In the genomic region with DNA sequence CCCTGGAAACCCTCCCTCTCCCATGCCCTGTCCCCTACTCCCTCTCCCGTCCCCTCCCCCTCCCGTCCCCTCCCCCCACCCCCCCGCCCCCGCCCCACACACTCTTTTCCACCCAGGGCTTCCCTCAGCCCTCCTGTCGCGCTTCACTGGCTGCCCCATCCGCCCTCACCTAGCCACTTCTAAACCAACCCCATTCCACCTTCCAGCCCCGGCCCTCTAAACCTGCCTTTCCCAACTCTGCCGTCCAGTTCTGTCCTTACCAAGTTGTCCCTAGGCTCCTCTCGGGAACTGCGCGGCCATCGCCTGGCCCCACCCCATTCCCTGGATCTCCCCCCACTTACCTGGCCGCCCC, we compare ENCODE assay signal across 9 cellular contexts. TPM values are rescaled to one million over a fixed set of nuclear protein-coding genes. Genes with fewer than 3 reads are reported as not detected.
A peak's percentile ranks its signal among the peaks of the same experiment; 100 is the strongest.
DNase-seq lines count a peak whose midpoint lies in the region; ATAC-seq, FAIRE-seq and TF ChIP-seq lines count a peak whose summit lies in the region.
"Had no signal": no experiment of that assay in that cellular context is flagged by ENCODE, and none has a peak within 500 bp of the region (broad histone marks: within the 10 kb centered on the region; RNA-seq: fewer than 3 reads in every experiment).

No MANE protein-coding gene starts in this region.

- H3K79me1 ChIP-seq in IMR-90 (ENCODE audit: low read depth in 1 of 2, low read length in 2 of 2), result no peaks in the 10 kb centered on the region
- peaks cover 5% of the 10 kb centered on the region for H3K79me1 ChIP-seq in H1 (ENCODE audit: low read depth, low read length)

- POLR2A ChIA-PET in IMR-90 (lab: Charles Lee; ENCODE audit: unreplicated experiment), result no interaction called here
- POLR2A ChIA-PET in H1 (lab: Charles Lee; ENCODE audit: partially characterized antibody), result interaction anchor here (0.7 to 3.6 kb wide), 18 partner anchors 8 to 60 kb away, joined by 3 to 48 read pairs (median 5); a partner anchor contains a TSS

- in situ Hi-C loops in IMR-90 (cut with MboI; ENCODE audit: low sequenced_read_pairs), result no loop called here

- TF ChIP-seq RAD21 in IMR-90 (IDR thresholded peaks at IDR 0.05; ENCODE audit: low read length), result no peak
- no peak for TF ChIP-seq RAD21 in H1 (IDR thresholded peaks at IDR 0.05 in 1 of 2, conservative IDR thresholded peaks at IDR 0.05 in 1 of 2; ENCODE audit: low read depth in 2 of 2, low read length in 2 of 2)

- H3K9me3 ChIP-seq in IMR-90 (ENCODE audit: control insufficient read depth, insufficient read depth, low read length), result no peaks in the 10 kb centered on the region
- H3K9me3 ChIP-seq in H1 (ENCODE audit: insufficient read depth in 2 of 2, low read depth in 1 of 2, low read length in 1 of 2), result no peaks in the 10 kb centered on the region
- H3K9me3 ChIP-seq in small intestine (ENCODE audit: control insufficient read depth, low read depth), result no peaks in the 10 kb centered on the region

- H2AK5ac ChIP-seq in IMR-90 (ENCODE audit: low read depth, low read length) (no peak overlapping the region), H1 (ENCODE audit: low read depth, low read length) (no peak overlapping the region)

- peaks cover 3% of the 10 kb centered on the region for H3K36me3 Mint-ChIP-seq in nephron (ENCODE audit: low read depth)
- H3K36me3 Mint-ChIP-seq: CD4-positive, alpha-beta memory T cell had no signal

- H3K4me2 ChIP-seq in IMR-90 (ENCODE audit: low read depth, low read length), result 0 out of 2 replicates have a peak overlapping the region, but pooled peaks have one; percentile 36
- peak overlapping the region; percentile 77 to 90 for H3K4me2 ChIP-seq in H1 (ENCODE audit: insufficient read depth in 1 of 2, low read depth in 2 of 2, low read length in 2 of 2)

- H4K20me1 ChIP-seq in IMR-90 (ENCODE audit: insufficient read depth, low read length) (no peaks in the 10 kb centered on the region), H1 (replicated peaks in 1 of 2; ENCODE audit: control insufficient read depth in 1 of 2, insufficient read depth in 2 of 2, low read length in 2 of 2) (no peaks in the 10 kb centered on the region)

- BruUV-seq in IMR-90 (replicated peaks; lab: Mats Ljungman, UMichigan), result no TSS peak

- H2BK15ac ChIP-seq in IMR-90 (ENCODE audit: low read depth, low read length) (no peak overlapping the region), H1 (ENCODE audit: low read length) (peak overlapping the region; percentile 81; the same call in 1 of the 2 replicates)

- peak overlapping the region; percentile 75; the same call in 1 of the 2 replicates for H2BK12ac ChIP-seq in H1 (ENCODE audit: low read depth, low read length)

- H3K27me3 ChIP-seq in IMR-90 (ENCODE audit: control insufficient read depth, insufficient read depth, low read length) (peaks cover 33% of the 10 kb centered on the region), H1 (replicated peaks in 1 of 4; ENCODE audit: control insufficient read depth in 3 of 4, extremely low read depth in 1 of 4, insufficient read depth in 3 of 4, low read length in 3 of 4) (peaks cover 0 to 19% (median 12%) of the 10 kb centered on the region in 4 experiments; a peak in 5 of 7 replicates), small intestine (ENCODE audit: control insufficient read depth in 2 of 2, insufficient read depth in 2 of 2, low read length in 2 of 2) (peaks cover 6 to 14% of the 10 kb centered on the region in 2 donors)

- H3K14ac ChIP-seq in IMR-90 (replicated peaks; ENCODE audit: low read depth, low read length), result no peak overlapping the region
- no peak overlapping the region for H3K14ac ChIP-seq in H1 (ENCODE audit: insufficient read length)

- H2BK120ac ChIP-seq in IMR-90 (ENCODE audit: low read depth, low read length) (no peak overlapping the region), H1 (replicated peaks; ENCODE audit: low read depth, low read length) (no peak overlapping the region)

- H3K27me3 Mint-ChIP-seq in nephron (ENCODE audit: low read depth), result peaks cover 87% of the 10 kb centered on the region

- no peaks in the 10 kb centered on the region for H3K9me3 Mint-ChIP-seq in nephron
- H3K9me3 Mint-ChIP-seq: CD4-positive, alpha-beta memory T cell had no signal

- intact Hi-C loops in IMR-90 (cut with micrococcal nuclease) (no loop called here), lower leg skin (cut with DNase I; ENCODE audit: low total_unique reads) (no loop called here)

- H3K23me2 ChIP-seq in H1 (ENCODE audit: low read depth, low read length), result peaks cover 34% of the 10 kb centered on the region

- H2AK9ac ChIP-seq in IMR-90 (replicated peaks; ENCODE audit: low read depth, low read length, poor library complexity), result no peak overlapping the region

- no peaks in the 10 kb centered on the region for H3K36me3 ChIP-seq in IMR-90 (ENCODE audit: control insufficient read depth, insufficient read depth, low read length)
- H3K36me3 ChIP-seq in H1 (ENCODE audit: control insufficient read depth in 2 of 4, insufficient read depth in 4 of 4, low read length in 3 of 4), result 0 out of 8 replicates have a peak, but pooled peaks cover 0 to 3% (median 0%) of the 10 kb centered on the region in 4 experiments
- no peaks in the 10 kb centered on the region for H3K36me3 ChIP-seq in small intestine (ENCODE audit: control insufficient read depth in 2 of 2, insufficient read depth in 2 of 2, low read length in 2 of 2)

- no peak for TF ChIP-seq EP300 in H1 (IDR thresholded peaks at IDR 0.05; ENCODE audit: borderline replicate concordance in 1 of 2, low read depth in 2 of 2, low read length in 2 of 2)

- FAIRE-seq in H1 (lab: Jason Lieb, UNC) (no peak), small intestine (lab: Jason Lieb, UNC) (no peak)

- DNase-seq in AG08395 (ENCODE audit: low spot score), result peak; percentile 1
- DNase-seq in IMR-90, result no peak
- no peak for DNase-seq in H1 (ENCODE audit: low read depth in 1 of 2, low spot score in 2 of 2)
- DNase-seq in lower leg skin (ENCODE audit: low spot score in 2 of 2), result no peak
- DNase-seq in NCI-H2107 (lab: John Stamatoyannopoulos, UW), result no peak
- DNase-seq in small intestine, result no peak
- DNase-seq: CD4-positive, alpha-beta memory T cell had no signal

- H3K18ac ChIP-seq in IMR-90 (ENCODE audit: low read depth, low read length) (no peak overlapping the region), H1 (ENCODE audit: extremely low read depth, low read length) (peak overlapping the region; percentile 87)

- TF ChIP-seq CTCF in IMR-90 (conservative IDR thresholded peaks at IDR 0.05; ENCODE audit: low read depth, low read length) (no peak), H1 (IDR thresholded peaks at IDR 0.05; ENCODE audit: control extremely low read depth in 1 of 3, insufficient read depth in 1 of 3, low read depth in 1 of 3, low read length in 3 of 3) (no peak), nephron (IDR thresholded peaks at IDR 0.05; ENCODE audit: unreplicated experiment in 3 of 3) (no peak), lower leg skin (IDR thresholded peaks at IDR 0.05) (no peak)

- no peak overlapping the region for H3K4ac ChIP-seq in IMR-90 (ENCODE audit: low read depth, low read length)
- no peak overlapping the region for H3K4ac ChIP-seq in H1 (replicated peaks; ENCODE audit: insufficient read length, low read depth, low read length)

- no peak overlapping the region for H4K91ac ChIP-seq in IMR-90 (ENCODE audit: insufficient read depth, low read depth, low read length)
- H4K91ac ChIP-seq in H1 (replicated peaks; ENCODE audit: insufficient read length, low read length), result peak overlapping the region; percentile 70

- no peak overlapping the region for H3K56ac ChIP-seq in IMR-90 (ENCODE audit: extremely low read depth, insufficient read depth, low read length)
- H3K56ac ChIP-seq in H1 (replicated peaks; ENCODE audit: insufficient read length, low read depth, low read length), result peak overlapping the region; percentile 91

- H3K9me1 ChIP-seq in IMR-90 (ENCODE audit: insufficient read depth, low read length), result no peaks in the 10 kb centered on the region

- ATAC-seq in IMR-90 (ENCODE audit: low read depth) (no peak), GM21528 (IDR thresholded peaks at IDR 0.05; ENCODE audit: low FRiP score, unreplicated experiment) (no peak)

- dilution Hi-C loops in IMR-90 (cut with HindIII; ENCODE audit: low sequenced_read_pairs, unreplicated experiment), result no loop called here

- H3K4me3 Mint-ChIP-seq in nephron, result peak overlapping the region; percentile 71 to 83 (median 80)

- H3K4me1 ChIP-seq in IMR-90 (ENCODE audit: control insufficient read depth, insufficient read depth, low read length) (peaks cover 2% of the 10 kb centered on the region; the same call in 1 of the 2 replicates), H1 (replicated peaks in 1 of 4; ENCODE audit: control insufficient read depth in 3 of 4, insufficient read depth in 4 of 4, low read length in 3 of 4) (peaks cover 0 to 15% (median 7%) of the 10 kb centered on the region in 4 experiments; a peak in 5 of 7 replicates), small intestine (ENCODE audit: control insufficient read depth in 2 of 2, insufficient read depth in 1 of 2, low read depth in 1 of 2, low read length in 1 of 2) (no peaks in the 10 kb centered on the region)

- H2BK5ac ChIP-seq in IMR-90 (ENCODE audit: low read depth, low read length, poor library complexity, severe bottlenecking) (no peak overlapping the region), H1 (ENCODE audit: low read depth, low read length) (peak overlapping the region; percentile 95; the same call in 1 of the 2 replicates)

- H3K9ac ChIP-seq in IMR-90 (ENCODE audit: low read depth, low read length) (no peak overlapping the region), H1 (replicated peaks in 1 of 4; ENCODE audit: extremely low read depth in 1 of 4, low read depth in 3 of 4, low read length in 3 of 4) (peak overlapping the region in 3 of 4 experiments; percentile 58 to 75 (median 67); a peak in 6 of 7 replicates)

- H3K79me2 ChIP-seq in H1 (ENCODE audit: control insufficient read depth in 1 of 2, insufficient read depth in 2 of 2, low read length in 2 of 2), result no peaks in the 10 kb centered on the region

- H2AFZ ChIP-seq in IMR-90 (replicated peaks; ENCODE audit: low read length, poor library complexity), result no peak overlapping the region
- H2AFZ ChIP-seq in H1 (ENCODE audit: low read length), result no peak overlapping the region

- TF ChIP-seq POLR2A in IMR-90 (IDR thresholded peaks at IDR 0.05; ENCODE audit: low read depth, low read length) (no peak), H1 (IDR thresholded peaks at IDR 0.05; ENCODE audit: control extremely low read depth in 1 of 2, low read depth in 2 of 2, low read length in 2 of 2) (no peak), lower leg skin (IDR thresholded peaks at IDR 0.05) (no peak)

- no peak overlapping the region for H4K5ac ChIP-seq in IMR-90 (ENCODE audit: low read depth, low read length)
- H4K5ac ChIP-seq in H1 (ENCODE audit: insufficient read length, low read depth, low read length), result peak overlapping the region; percentile 97

- H3K4me3 ChIP-seq in IMR-90 (ENCODE audit: insufficient read depth, low read depth, low read length), result peak overlapping the region; percentile 34; the same call in 1 of the 2 replicates
- peak overlapping the region; percentile 72 to 88 (median 80) for H3K4me3 ChIP-seq in H1 (ENCODE audit: extremely low read depth in 1 of 4, insufficient read depth in 2 of 4, low read depth in 3 of 4, low read length in 4 of 4)
- no peak overlapping the region for H3K4me3 ChIP-seq in lower leg skin (ENCODE audit: low read depth, poor library complexity, severe bottlenecking)
- no peak overlapping the region for H3K4me3 ChIP-seq in small intestine (ENCODE audit: low read depth in 1 of 2, low read length in 2 of 2)

- 0% methylated on average over 3 of the region's 14 CpGs; no CpG with 5 or more reads in 1 of the 2 experiments for WGBS in IMR-90 (ENCODE audit: extremely low coverage in 2 of 2, insufficient read length in 1 of 2), 2 experiments
- WGBS in H1 (ENCODE audit: extremely low coverage in 1 of 2, insufficient coverage in 1 of 2, insufficient read length in 1 of 2, insufficient replicate concordance in 2 of 2, low coverage in 1 of 2, low lambda C conversion rate in 2 of 2, missing lambda C conversion rate in 1 of 2), 2 experiments, result no CpG with 5 or more reads among the region's 14 CpGs
- 12 to 13% methylated on average over 13 to 14 of the region's 14 CpGs for WGBS in lower leg skin, 2 donors
- WGBS in small intestine, 3 donors, result 1 to 6% (median 3%) methylated on average over 7 to 12 of the region's 14 CpGs

- no peak overlapping the region for H2BK20ac ChIP-seq in IMR-90 (ENCODE audit: low read depth, low read length)
- 0 out of 2 replicates have a peak overlapping the region, but pooled peaks have one; percentile 72 for H2BK20ac ChIP-seq in H1 (ENCODE audit: low read length)

- H3K4me1 Mint-ChIP-seq in nephron, result peaks cover 6% of the 10 kb centered on the region

- peak overlapping the region; percentile 37 to 97 (median 74) for H3K27ac Mint-ChIP-seq in nephron

- no peak overlapping the region for H3K27ac ChIP-seq in IMR-90 (ENCODE audit: insufficient read depth, low read length)
- peak overlapping the region; percentile 69; the same call in 1 of the 2 replicates for H3K27ac ChIP-seq in H1 (ENCODE audit: low read depth, low read length)
- no peak overlapping the region for H3K27ac ChIP-seq in small intestine (ENCODE audit: low read depth in 1 of 2, low read length in 1 of 2)

- H4K8ac ChIP-seq in IMR-90 (ENCODE audit: low read depth in 2 of 2, low read length in 2 of 2) (no peak overlapping the region), H1 (ENCODE audit: extremely low read depth, insufficient read depth, low read length) (peak overlapping the region; percentile 94; the same call in 1 of the 2 replicates)

- CTCF ChIA-PET in IMR-90 (lab: Yijun Ruan, JAX), result no interaction called here
- CTCF ChIA-PET in H1 (lab: Charles Lee; ENCODE audit: partially characterized antibody), result interaction anchor here (0.6 to 13.7 kb wide), 5 partner anchors 10 to 51 kb away, joined by 3 to 197 read pairs (median 4); a partner anchor contains a TSS

- H3K23ac ChIP-seq in IMR-90 (ENCODE audit: low read depth, low read length) (no peak overlapping the region), H1 (ENCODE audit: insufficient read length) (no peak overlapping the region)

RNA-seq across cellular contexts. Expression of a gene that starts 1.0 kb away (rescaled TPM):
- total RNA-seq in IMR-90 (2012; rRNA removed) (0.18 TPM in 1 of 2 replicates, not detected in the other), lower leg skin (1 to 10 TPM in 2 of 4 donors, under 1 TPM in 2; 0.17 to 6.3 (median 1.6) TPM)
- polyA plus RNA-seq in IMR-90 (2012; rRNA removed) (0.34 and 0.62 TPM in 2 replicates), H1 (2011; rRNA removed) (36.9 and 78.7 TPM in 2 replicates), small intestine (1 to 10 TPM in 2 of 3 donors, not detected in 1; 1.1 to 1.5 TPM)
- polyA plus RNA-seq in IMR-90 (2012; cell fraction: cytosol; rRNA removed), result 0.27 and 0.48 TPM in 2 replicates
- polyA plus RNA-seq in IMR-90 (2012; cell fraction: nucleus; rRNA removed; ENCODE audit: low replicate concordance), result 10.2 and 19.9 TPM in 2 replicates
- 40.9 and 47.8 TPM in 2 replicates for total RNA-seq in H1 (2021; fragmentation: NEBNext Ultra II Directional; extraction: Animal tissue kit (Norgen Biotek cat#: 25700))
- polyA plus RNA-seq in H1 (2011; cell fraction: cytosol; rRNA removed), result 38.6 TPM
- polyA plus RNA-seq in H1 (2011; cell fraction: nucleus; rRNA removed), result 197 TPM
- 64.9 to 73.8 TPM (median 68.2 TPM) in 4 replicates for polyA plus RNA-seq in H1 (2012, experiment 1 of 2)
- polyA plus RNA-seq in H1 (2012, experiment 2 of 2), result 31.6 TPM
- 47.6 TPM for polyA plus RNA-seq in H1 (2013, experiment 1 of 2)
- 46.6 TPM for polyA plus RNA-seq in H1 (2013, experiment 2 of 2)
- polyA minus RNA-seq in H1 (2011; rRNA and poly(A)+ RNA removed), result 11.1 and 14.8 TPM in 2 replicates
- 29.8 TPM for polyA minus RNA-seq in H1 (2011; cell fraction: cytosol; rRNA and poly(A)+ RNA removed)
- polyA minus RNA-seq in H1 (2011; cell fraction: nucleus; rRNA and poly(A)+ RNA removed), result 57.1 TPM
- total RNA-seq: CD4-positive, alpha-beta memory T cell had no signal
- polyA plus RNA-seq: CD4-positive, alpha-beta memory T cell had no signal

RNA-seq across cellular contexts. Expression of a gene that starts 16.8 kb away (rescaled TPM):
- total RNA-seq in IMR-90 (2012; rRNA removed) (under 0.01 and 0.28 TPM in 2 replicates), lower leg skin (1 to 10 TPM in 1 of 4 donors, under 1 TPM in 2, not detected in 1; 0.44 to 1.1 (median 0.94) TPM)
- polyA plus RNA-seq in IMR-90 (2012; rRNA removed) (0.04 and 0.44 TPM in 2 replicates), H1 (2011; rRNA removed) (2.1 and 4.4 TPM in 2 replicates), small intestine (under 1 TPM in 1 of 3 donors, not detected in 2; 0.30 TPM)
- 0.04 and 0.09 TPM in 2 replicates for polyA plus RNA-seq in IMR-90 (2012; cell fraction: cytosol; rRNA removed)
- 0.64 and 0.76 TPM in 2 replicates for polyA plus RNA-seq in IMR-90 (2012; cell fraction: nucleus; rRNA removed; ENCODE audit: low replicate concordance)
- 1.6 and 2.2 TPM in 2 replicates for total RNA-seq in H1 (2021; fragmentation: NEBNext Ultra II Directional; extraction: Animal tissue kit (Norgen Biotek cat#: 25700))
- 3.0 TPM for polyA plus RNA-seq in H1 (2011; cell fraction: cytosol; rRNA removed)
- polyA plus RNA-seq in H1 (2011; cell fraction: nucleus; rRNA removed), result 2.9 TPM
- 2.2 to 3.8 TPM (median 3.1 TPM) in 4 replicates for polyA plus RNA-seq in H1 (2012, experiment 1 of 2)
- polyA plus RNA-seq in H1 (2012, experiment 2 of 2), result 2.0 TPM
- 4.0 TPM for polyA plus RNA-seq in H1 (2013, experiment 1 of 2)
- 4.2 TPM for polyA plus RNA-seq in H1 (2013, experiment 2 of 2)
- 0.24 and 0.25 TPM in 2 replicates for polyA minus RNA-seq in H1 (2011; rRNA and poly(A)+ RNA removed)
- 0.95 TPM for polyA minus RNA-seq in H1 (2011; cell fraction: cytosol; rRNA and poly(A)+ RNA removed)
- polyA minus RNA-seq in H1 (2011; cell fraction: nucleus; rRNA and poly(A)+ RNA removed), result 0.30 TPM
- total RNA-seq: CD4-positive, alpha-beta memory T cell had no signal
- polyA plus RNA-seq: CD4-positive, alpha-beta memory T cell had no signal

RNA-seq across cellular contexts. Expression of a gene that starts 17.3 kb away (rescaled TPM):
- total RNA-seq in IMR-90 (2012; rRNA removed) (36.0 and 55.8 TPM in 2 replicates), lower leg skin (100 to 1,000 TPM; 121 to 189 (median 157) TPM)
- polyA plus RNA-seq in IMR-90 (2012; rRNA removed) (252 and 272 TPM in 2 replicates), H1 (2011; rRNA removed) (97.2 and 267 TPM in 2 replicates), small intestine (100 to 1,000 TPM; 118 to 200 (median 119) TPM)
- 208 and 303 TPM in 2 replicates for polyA plus RNA-seq in IMR-90 (2012; cell fraction: cytosol; rRNA removed)
- polyA plus RNA-seq in IMR-90 (2012; cell fraction: nucleus; rRNA removed; ENCODE audit: low replicate concordance), result 310 and 537 TPM in 2 replicates
- 337 and 341 TPM in 2 replicates for total RNA-seq in H1 (2021; fragmentation: NEBNext Ultra II Directional; extraction: Animal tissue kit (Norgen Biotek cat#: 25700))
- polyA plus RNA-seq in H1 (2011; cell fraction: cytosol; rRNA removed), result 109 TPM
- polyA plus RNA-seq in H1 (2011; cell fraction: nucleus; rRNA removed), result 496 TPM
- 197 to 438 TPM (median 349 TPM) in 4 replicates for polyA plus RNA-seq in H1 (2012, experiment 1 of 2)
- polyA plus RNA-seq in H1 (2012, experiment 2 of 2), result 305 TPM
- 349 TPM for polyA plus RNA-seq in H1 (2013, experiment 1 of 2)
- polyA plus RNA-seq in H1 (2013, experiment 2 of 2), result 317 TPM
- 114 and 172 TPM in 2 replicates for polyA minus RNA-seq in H1 (2011; rRNA and poly(A)+ RNA removed)
- 276 TPM for polyA minus RNA-seq in H1 (2011; cell fraction: cytosol; rRNA and poly(A)+ RNA removed)
- 164 TPM for polyA minus RNA-seq in H1 (2011; cell fraction: nucleus; rRNA and poly(A)+ RNA removed)

RNA-seq across cellular contexts. Expression of a gene that starts 34.0 kb away (rescaled TPM):
- total RNA-seq in IMR-90 (2012; rRNA removed) (3.1 and 4.3 TPM in 2 replicates), lower leg skin (1 to 10 TPM; 1.3 to 2.9 (median 2.5) TPM)
- polyA plus RNA-seq in IMR-90 (2012; rRNA removed) (10.1 and 12.0 TPM in 2 replicates), H1 (2011; rRNA removed) (23.4 and 32.3 TPM in 2 replicates), small intestine (1 to 10 TPM in 2 of 3 donors, under 1 TPM in 1; 0.45 to 2.7 (median 1.4) TPM)
- 11.5 and 12.4 TPM in 2 replicates for polyA plus RNA-seq in IMR-90 (2012; cell fraction: cytosol; rRNA removed)
- polyA plus RNA-seq in IMR-90 (2012; cell fraction: nucleus; rRNA removed; ENCODE audit: low replicate concordance), result 9.7 and 21.2 TPM in 2 replicates
- 13.1 and 13.9 TPM in 2 replicates for total RNA-seq in H1 (2021; fragmentation: NEBNext Ultra II Directional; extraction: Animal tissue kit (Norgen Biotek cat#: 25700))
- 19.0 TPM for polyA plus RNA-seq in H1 (2011; cell fraction: cytosol; rRNA removed)
- 55.0 TPM for polyA plus RNA-seq in H1 (2011; cell fraction: nucleus; rRNA removed)
- 12.4 to 18.7 TPM (median 16.6 TPM) in 4 replicates for polyA plus RNA-seq in H1 (2012, experiment 1 of 2)
- 16.9 TPM for polyA plus RNA-seq in H1 (2012, experiment 2 of 2)
- 11.1 TPM for polyA plus RNA-seq in H1 (2013, experiment 1 of 2)
- 11.9 TPM for polyA plus RNA-seq in H1 (2013, experiment 2 of 2)
- polyA minus RNA-seq in H1 (2011; rRNA and poly(A)+ RNA removed), result 6.0 and 6.9 TPM in 2 replicates
- 13.9 TPM for polyA minus RNA-seq in H1 (2011; cell fraction: cytosol; rRNA and poly(A)+ RNA removed)
- polyA minus RNA-seq in H1 (2011; cell fraction: nucleus; rRNA and poly(A)+ RNA removed), result 11.4 TPM

RNA-seq across cellular contexts. Expression of a gene that starts 43.7 kb away (rescaled TPM):
- 0.36 and 0.56 TPM in 2 replicates for total RNA-seq in IMR-90 (2012; rRNA removed)
- 1.6 and 2.0 TPM in 2 replicates for polyA plus RNA-seq in IMR-90 (2012; rRNA removed)
- polyA plus RNA-seq in IMR-90 (2012; cell fraction: cytosol; rRNA removed), result 1.2 and 1.5 TPM in 2 replicates
- 1.1 and 1.2 TPM in 2 replicates for polyA plus RNA-seq in IMR-90 (2012; cell fraction: nucleus; rRNA removed; ENCODE audit: low replicate concordance)
- total RNA-seq in H1 (2021; fragmentation: NEBNext Ultra II Directional; extraction: Animal tissue kit (Norgen Biotek cat#: 25700)), result 3.1 and 3.2 TPM in 2 replicates
- polyA plus RNA-seq in H1 (2011; rRNA removed), result 5.1 and 5.2 TPM in 2 replicates
- polyA plus RNA-seq in H1 (2011; cell fraction: cytosol; rRNA removed), result 3.7 TPM
- 3.3 TPM for polyA plus RNA-seq in H1 (2011; cell fraction: nucleus; rRNA removed)
- 2.0 to 4.0 TPM (median 3.5 TPM) in 4 replicates for polyA plus RNA-seq in H1 (2012, experiment 1 of 2)
- 3.0 TPM for polyA plus RNA-seq in H1 (2012, experiment 2 of 2)
- 4.8 TPM for polyA plus RNA-seq in H1 (2013, experiment 1 of 2)
- 4.5 TPM for polyA plus RNA-seq in H1 (2013, experiment 2 of 2)
- 0.76 and 1.2 TPM in 2 replicates for polyA minus RNA-seq in H1 (2011; rRNA and poly(A)+ RNA removed)
- 2.0 TPM for polyA minus RNA-seq in H1 (2011; cell fraction: cytosol; rRNA and poly(A)+ RNA removed)
- 2.6 TPM for polyA minus RNA-seq in H1 (2011; cell fraction: nucleus; rRNA and poly(A)+ RNA removed)
- 1 to 10 TPM; 2.1 to 3.3 (median 2.3) TPM for total RNA-seq in lower leg skin
- 1 to 10 TPM; 3.0 to 4.0 (median 3.1) TPM for polyA plus RNA-seq in small intestine

Comparison
In these comparisons a context has a peak if more than half of its experiments do, and no peak if none do; other contexts are left out.
1. H3K4me3 ChIP-seq: peak in IMR-90 (single experiment) and H1 (4 of 4); none in lower leg skin (single experiment) and small intestine (0 of 2).